ENCODE assay signal across 16 cellular contexts in the genomic region with DNA sequence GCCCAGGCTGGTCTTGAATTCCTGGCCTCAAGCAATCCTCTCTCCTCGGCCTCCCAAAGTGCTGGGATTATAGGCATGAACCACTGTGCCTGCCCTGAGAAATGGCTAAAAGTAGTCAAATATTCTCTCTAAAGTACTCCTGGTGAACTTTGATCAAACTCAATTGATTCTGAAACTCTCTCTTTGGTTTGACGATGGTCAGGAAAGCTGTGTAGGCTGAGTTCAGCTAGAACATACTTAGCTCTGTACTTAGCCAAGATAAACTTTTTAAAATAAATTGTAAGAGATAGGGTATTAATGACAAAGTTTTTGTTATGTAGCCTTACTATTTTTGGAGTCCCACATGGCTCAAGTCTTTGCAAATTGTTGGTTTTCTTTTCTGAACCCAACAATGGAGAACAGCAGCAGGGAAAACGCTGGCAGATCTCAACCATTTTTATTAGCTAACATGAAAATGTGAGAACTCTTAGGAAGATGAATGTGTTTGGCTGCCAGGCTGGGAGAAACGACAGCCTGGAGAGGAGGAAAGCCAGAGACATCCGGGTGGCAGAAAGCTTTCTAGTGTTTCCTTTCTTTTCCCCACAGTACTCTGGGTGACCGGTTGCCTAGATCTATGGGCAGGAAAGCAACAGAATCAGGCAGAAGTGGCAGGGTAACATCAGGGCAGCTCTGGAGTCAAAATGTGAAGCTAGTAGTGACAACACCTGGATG.
DNase-seq lines count a peak whose midpoint lies in the region; ATAC-seq and TF ChIP-seq lines count a peak whose summit lies in the region.
"Had no signal": no experiment of that assay in that cellular context is flagged by ENCODE, and none has a peak within 500 bp of the region (broad histone marks: within the 10 kb centered on the region; RNA-seq: fewer than 3 reads in every experiment).

No MANE protein-coding gene starts in this region.

- POLR2A ChIA-PET in A673 (lab: Charles Lee; ENCODE audit: low non-redundant PET) = no interaction called here

- H3K27me3 ChIP-seq in thoracic aorta (replicated peaks; ENCODE audit: insufficient read depth) = no peaks in the 10 kb centered on the region
- no peaks in the 10 kb centered on the region for H3K27me3 ChIP-seq in A673 (replicated peaks; ENCODE audit: insufficient read depth, low read depth, low read length, poor library complexity)

- no TSS peak for BruUV-seq in A673 (replicated peaks; lab: Mats Ljungman, UMichigan)

- H3K36me3 Mint-ChIP-seq in brain = no peaks in the 10 kb centered on the region
- H3K36me3 Mint-ChIP-seq in activated naive CD4-positive, alpha-beta T cell treated with anti-CD3 and anti-CD28 coated beads, Interleukin-2, amount 10 ng/mL, durations not matched to agents 7 days and 5 days = no peaks in the 10 kb centered on the region

- intact Hi-C loops in A673 (cut with micrococcal nuclease; ENCODE audit: unreplicated experiment) = loop anchor here (5.0 to 10.0 kb wide), 6 partner anchors 324 to 1544 kb away; no protein-coding TSS in a partner anchor

- H3K4me3 ChIP-seq in thoracic aorta = no peak overlapping the region
- no peak overlapping the region for H3K4me3 ChIP-seq in A673 (ENCODE audit: low read depth, low read length, poor library complexity, severe bottlenecking)

- ATAC-seq in left lobe of liver (peak; percentile 86), thoracic aorta (ENCODE audit: insufficient number of reproducible peaks, low FRiP score, low read depth) (no peak)
- ATAC-seq: HCT116 had no signal

- H3K27ac Mint-ChIP-seq in brain = peak overlapping the region in 3 of 5 experiments; percentile 25 to 37 (median 33)
- no peak overlapping the region for H3K27ac Mint-ChIP-seq in activated naive CD4-positive, alpha-beta T cell treated with anti-CD3 and anti-CD28 coated beads, Interleukin-2, amount 10 ng/mL, durations not matched to agents 7 days and 5 days
- H3K27ac Mint-ChIP-seq: CD4-positive, alpha-beta T cell; HFFc6 had no signal

- peaks cover 17% of the 10 kb centered on the region for H3K4me1 Mint-ChIP-seq in brain
- H3K4me1 Mint-ChIP-seq in activated naive CD4-positive, alpha-beta T cell treated with anti-CD3 and anti-CD28 coated beads, Interleukin-2, amount 10 ng/mL, durations not matched to agents 7 days and 5 days = no peaks in the 10 kb centered on the region

- H3K27me3 Mint-ChIP-seq in brain = peaks cover 4% of the 10 kb centered on the region
- no peaks in the 10 kb centered on the region for H3K27me3 Mint-ChIP-seq in activated naive CD4-positive, alpha-beta T cell treated with anti-CD3 and anti-CD28 coated beads, Interleukin-2, amount 10 ng/mL, durations not matched to agents 7 days and 5 days
- H3K27me3 Mint-ChIP-seq: CD4-positive, alpha-beta T cell had no signal

- no peak for TF ChIP-seq CTCF in brain (conservative IDR thresholded peaks at IDR 0.05)
- TF ChIP-seq CTCF in thoracic aorta (IDR thresholded peaks at IDR 0.05) = no peak
- no peak for TF ChIP-seq CTCF in A673 (conservative IDR thresholded peaks at IDR 0.05; ENCODE audit: low read depth, low read length)

- peaks cover 0 to 3% (median 0%) of the 10 kb centered on the region in 5 experiments for H3K9me3 Mint-ChIP-seq in brain
- no peaks in the 10 kb centered on the region for H3K9me3 Mint-ChIP-seq in activated naive CD4-positive, alpha-beta T cell treated with anti-CD3 and anti-CD28 coated beads, Interleukin-2, amount 10 ng/mL, durations not matched to agents 7 days and 5 days
- H3K9me3 Mint-ChIP-seq: CD4-positive, alpha-beta T cell; HFFc6 had no signal

- H3K4me3 Mint-ChIP-seq in brain = no peak overlapping the region
- no peak overlapping the region for H3K4me3 Mint-ChIP-seq in activated naive CD4-positive, alpha-beta T cell treated with anti-CD3 and anti-CD28 coated beads, Interleukin-2, amount 10 ng/mL, durations not matched to agents 7 days and 5 days
- H3K4me3 Mint-ChIP-seq: CD4-positive, alpha-beta T cell; HFFc6 had no signal

- H3K9me3 ChIP-seq in thoracic aorta = no peaks in the 10 kb centered on the region
- H3K9me3 ChIP-seq in A673 (ENCODE audit: low read depth, low read length, poor library complexity, severe bottlenecking) = no peaks in the 10 kb centered on the region
- H3K9me3 ChIP-seq: Caco-2 had no signal

- H3K36me3 ChIP-seq in thoracic aorta = no peaks in the 10 kb centered on the region
- no peaks in the 10 kb centered on the region for H3K36me3 ChIP-seq in A673 (ENCODE audit: insufficient read depth, low read length, poor library complexity, severe bottlenecking)

- H3K27ac ChIP-seq in thoracic aorta (peak overlapping the region; percentile 10 to 38), A673 (ENCODE audit: low read depth, low read length, poor library complexity, severe bottlenecking) (no peak overlapping the region)
- H3K27ac ChIP-seq: C4-2B had no signal

- peaks cover 2 to 36% of the 10 kb centered on the region in 2 donors for H3K4me1 ChIP-seq in thoracic aorta (ENCODE audit: control insufficient read depth in 1 of 2, low read depth in 2 of 2)
- no peaks in the 10 kb centered on the region for H3K4me1 ChIP-seq in A673 (ENCODE audit: insufficient read depth, low read length, poor library complexity, severe bottlenecking)

- CTCF ChIA-PET in A673 (lab: Charles Lee) = no interaction called here
- CTCF ChIA-PET in activated naive CD4-positive, alpha-beta T cell treated with anti-CD3 and anti-CD28 coated beads, Interleukin-2, amount 10 ng/mL, durations not matched to agents 7 days and 5 days (lab: Charles Lee) = no interaction called here

- no peak for DNase-seq in left lobe of liver (ENCODE audit: low spot score)
- peak; percentile 51 for DNase-seq in medulla oblongata (ENCODE audit: extremely low spot score)
- DNase-seq in thoracic aorta (ENCODE audit: low spot score) = no peak
- DNase-seq in A673 (ENCODE audit: low spot score) = no peak
- DNase-seq in kidney tubule cell (ENCODE audit: low spot score) = no peak
- no peak for DNase-seq in activated naive CD4-positive, alpha-beta T cell treated with anti-CD3 and anti-CD28 coated beads, Interleukin-2, amount 10 ng/mL, durations not matched to agents 7 days and 5 days
- DNase-seq: AML-193; Caco-2; CD4-positive, alpha-beta T cell; GF-D8; GOT3; H7; HFFc6 had no signal
